8 cellular contexts compared by ENCODE assay signal in genomic region chr9:133355881-133356357, GRCh38. TPM values are rescaled to one million over a fixed set of nuclear protein-coding genes. Genes with fewer than 3 reads are reported as not detected.
DNase-seq lines count a peak whose midpoint lies in the region; ATAC-seq, FAIRE-seq and TF ChIP-seq lines count a peak whose summit lies in the region.

No MANE protein-coding gene starts in this region.

- peaks cover 18% of the 10 kb centered on the region for H3K36me3 Mint-ChIP-seq in neural crest cell (ENCODE audit: low read depth)

- BruUV-seq in PC-9 (replicated peaks; lab: Mats Ljungman, UMichigan) (no TSS peak), endothelial cell of umbilical vein (replicated peaks; lab: Mats Ljungman, UMichigan) (no TSS peak)

- H3K27me3 ChIP-seq in PC-9 (ENCODE audit: insufficient read depth, low read depth) (no peaks in the 10 kb centered on the region), endothelial cell of umbilical vein (ENCODE audit: control insufficient read depth in 2 of 2, insufficient read depth in 2 of 2, low read length in 2 of 2) (no peaks in the 10 kb centered on the region)

- intact Hi-C loops in PC-9 (cut with micrococcal nuclease; ENCODE audit: unreplicated experiment), result loop anchor here (2.0 to 5.0 kb wide), 3 partner anchors 19 to 131 kb away; no protein-coding TSS in a partner anchor
- intact Hi-C loops in endothelial cell of umbilical vein (cut with micrococcal nuclease), result loop anchor here (1.0 to 2.0 kb wide), 3 partner anchors 19 to 130 kb away; partner anchors contain the start of gene SLC2A6

- in situ Hi-C loops in GM13976 (cut with MboI; ENCODE audit: low sequenced_read_pairs, unreplicated experiment), result no loop called here

- DNase-seq in PC-9 (no peak), endothelial cell of umbilical vein (ENCODE audit: low read depth, low spot score) (peak; percentile 46), neural crest cell (ENCODE audit: low read depth, low spot score) (no peak), GM13976 (ENCODE audit: low spot score) (no peak)

- FAIRE-seq in endothelial cell of umbilical vein (lab: Jason Lieb, UNC), result peak; percentile 76

- no peaks in the 10 kb centered on the region for H3K9me3 Mint-ChIP-seq in neural crest cell

- H3K79me2 ChIP-seq in PC-9 (ENCODE audit: low read depth) (peaks cover 26% of the 10 kb centered on the region), endothelial cell of umbilical vein (ENCODE audit: control insufficient read depth, insufficient read depth, low read length) (no peaks in the 10 kb centered on the region)

- H3K4me3 ChIP-seq in GM08714 (ENCODE audit: low read length) (peak overlapping the region; percentile 82), HEK293 (ENCODE audit: low read depth, low read length) (peak overlapping the region; percentile 83), PC-9 (peak overlapping the region; percentile 88), endothelial cell of umbilical vein (replicated peaks in 1 of 3; ENCODE audit: insufficient read depth in 1 of 3, low read depth in 1 of 3, low read length in 3 of 3) (peak overlapping the region; percentile 62 to 78 (median 77))

- H3F3A ChIP-seq in PC-9 (ENCODE audit: insufficient read depth, low read depth), result peaks cover 50% of the 10 kb centered on the region

- peak overlapping the region; percentile 96 for H3K4me3 Mint-ChIP-seq in neural crest cell

- H3K4me2 ChIP-seq in PC-9 (peak overlapping the region; percentile 91), endothelial cell of umbilical vein (ENCODE audit: insufficient read depth, low read length) (peak overlapping the region; percentile 72)

- H3K4me1 Mint-ChIP-seq in neural crest cell, result peaks cover 21% of the 10 kb centered on the region

- H3K36me3 ChIP-seq in HEK293 (ENCODE audit: control insufficient read depth in 2 of 2, insufficient read depth in 1 of 2, low read length in 2 of 2) (peaks cover 11 to 76% of the 10 kb centered on the region in 2 experiments), PC-9 (ENCODE audit: low read depth) (peaks cover 15% of the 10 kb centered on the region), endothelial cell of umbilical vein (ENCODE audit: control insufficient read depth in 2 of 2, extremely low read depth in 1 of 2, insufficient read depth in 2 of 2, low read length in 2 of 2) (peaks cover 6 to 22% of the 10 kb centered on the region in 2 experiments)

- peak overlapping the region; percentile 78 for H3K9ac ChIP-seq in endothelial cell of umbilical vein (replicated peaks; ENCODE audit: extremely low read depth, insufficient read depth, low read length)

- H3K9me2 ChIP-seq in PC-9 (ENCODE audit: insufficient read depth), result no peaks in the 10 kb centered on the region

- dilution Hi-C loops in endothelial cell of umbilical vein (cut with MboI; ENCODE audit: extremely low pct_ligation_motif_present, low sequenced_read_pairs), result no loop called here

- peak overlapping the region; percentile 71 for H3K27ac Mint-ChIP-seq in neural crest cell (ENCODE audit: unreplicated experiment)

- ATAC-seq in GM21367 (IDR thresholded peaks at IDR 0.05; ENCODE audit: unreplicated experiment) (no peak), HG03571 (IDR thresholded peaks at IDR 0.05; ENCODE audit: unreplicated experiment) (no peak)

- H3K27ac ChIP-seq in HEK293 (ENCODE audit: extremely low read depth, low read depth, low read length) (peak overlapping the region; percentile 43; the same call in 1 of the 2 replicates), PC-9 (0 out of 2 replicates have a peak overlapping the region, but pooled peaks have one; percentile 16), endothelial cell of umbilical vein (ENCODE audit: insufficient read depth, low read depth, low read length) (peak overlapping the region; percentile 60)

- TF ChIP-seq POLR2A in endothelial cell of umbilical vein (IDR thresholded peaks at IDR 0.05; ENCODE audit: low read depth, low read length), result no peak

- H3K4me1 ChIP-seq in HEK293 (ENCODE audit: control insufficient read depth, insufficient read depth, low read length) (no peaks in the 10 kb centered on the region), PC-9 (replicated peaks; ENCODE audit: insufficient read depth) (peaks cover 16% of the 10 kb centered on the region), endothelial cell of umbilical vein (ENCODE audit: control insufficient read depth, extremely low read depth, insufficient read depth, low read length) (peaks cover 10% of the 10 kb centered on the region)

- no peaks in the 10 kb centered on the region for H3K9me1 ChIP-seq in endothelial cell of umbilical vein (replicated peaks; ENCODE audit: control insufficient read depth, extremely low read depth, insufficient read depth, low read length)

- POLR2A ChIA-PET in HEK293 (lab: Yijun Ruan, JAX) (interaction anchor here (0.8 to 6.6 kb wide), 10 partner anchors 7 to 326 kb away, joined by 4 to 89 read pairs (median 5); partner anchors contain the start of genes CACFD1, GTF3C5, MED22 and RPL7A), PC-9 (lab: Charles Lee; ENCODE audit: unreplicated experiment) (interaction anchor here (0.5 to 0.9 kb wide), 4 partner anchors 21 to 691 kb away, joined by 3 to 7 read pairs (median 5); no protein-coding TSS in a partner anchor), endothelial cell of umbilical vein (lab: Charles Lee) (interaction anchor here (1.0 to 1.5 kb wide), 2 partner anchors 8 to 9 kb away, joined by 3 to 10 read pairs; partner anchors contain the start of genes MED22 and RPL7A)

- H3K27me3 Mint-ChIP-seq in neural crest cell (ENCODE audit: low read depth), result peaks cover 8% of the 10 kb centered on the region

- H3K9me3 ChIP-seq in HEK293 (ENCODE audit: control insufficient read depth, insufficient read depth, low read depth, low read length) (no peaks in the 10 kb centered on the region), PC-9 (ENCODE audit: insufficient read depth, low read depth) (no peaks in the 10 kb centered on the region), endothelial cell of umbilical vein (replicated peaks; ENCODE audit: control insufficient read depth, insufficient read depth, low read length) (no peaks in the 10 kb centered on the region)

- no peak for TF ChIP-seq CTCF in HEK293 (tag by site-specific recombination; IDR thresholded peaks at IDR 0.05)
- TF ChIP-seq CTCF in PC-9 (conservative IDR thresholded peaks at IDR 0.05), result no peak
- TF ChIP-seq CTCF in endothelial cell of umbilical vein (IDR thresholded peaks at IDR 0.05; ENCODE audit: extremely low read depth in 1 of 2, insufficient read depth in 1 of 2, low read depth in 1 of 2, low read length in 2 of 2), result peak in 1 of 2 donors; percentile 9
- TF ChIP-seq CTCF in neural crest cell (conservative IDR thresholded peaks at IDR 0.05), result no peak
- no peak for TF ChIP-seq CTCF in GM13976 (IDR thresholded peaks at IDR 0.05; ENCODE audit: borderline replicate concordance, control extremely low read depth, extremely low read depth, insufficient read depth, missing control alignments)

- no peak overlapping the region for H2AFZ ChIP-seq in PC-9
- no peak overlapping the region for H2AFZ ChIP-seq in endothelial cell of umbilical vein (ENCODE audit: low read depth, low read length)

- CTCF ChIA-PET in HEK293 (lab: Yijun Ruan, JAX) (interaction anchor here (0.6 to 2.7 kb wide), 11 partner anchors 8 to 408 kb away, joined by 3 to 13 read pairs (median 3); partner anchors contain the start of gene SLC2A6), PC-9 (lab: Charles Lee) (interaction anchor here (1.2 kb wide), 1 partner anchor 129 kb away, joined by 3 read pairs; no protein-coding TSS in a partner anchor), endothelial cell of umbilical vein (lab: Charles Lee) (interaction anchor here (1.2 to 1.4 kb wide), 5 partner anchors 14 to 170 kb away, joined by 5 to 7 read pairs (median 5); no protein-coding TSS in a partner anchor)

- H4K20me1 ChIP-seq in PC-9 (ENCODE audit: insufficient read depth) (peaks cover 31% of the 10 kb centered on the region), endothelial cell of umbilical vein (replicated peaks; ENCODE audit: control insufficient read depth, extremely low read depth, insufficient read depth, low read length) (no peaks in the 10 kb centered on the region)

RNA-seq across cellular contexts. Expression of gene SURF1, which starts 0.4 kb away (rescaled TPM):
- total RNA-seq in PC-9 (2021), result 57.7 and 69.1 TPM in 2 replicates
- total RNA-seq in endothelial cell of umbilical vein, result 12.0 and 22.8 TPM in 2 replicates
- 26.6 and 27.1 TPM in 2 replicates for polyA plus RNA-seq in endothelial cell of umbilical vein
- 31.7 and 33.2 TPM in 2 replicates for polyA plus RNA-seq in endothelial cell of umbilical vein (2011; cell fraction: cytosol; rRNA removed)
- polyA plus RNA-seq in endothelial cell of umbilical vein (2011; cell fraction: nucleus; rRNA removed), result 28.7 and 35.7 TPM in 2 replicates
- 21.8 and 26.2 TPM in 2 replicates for polyA plus RNA-seq in endothelial cell of umbilical vein (2012)
- 9.0 and 15.0 TPM in 2 replicates for polyA minus RNA-seq in endothelial cell of umbilical vein
- polyA minus RNA-seq in endothelial cell of umbilical vein (2011; cell fraction: cytosol; rRNA and poly(A)+ RNA removed), result 17.5 TPM
- polyA minus RNA-seq in endothelial cell of umbilical vein (2011; cell fraction: nucleus; rRNA and poly(A)+ RNA removed), result 2.4 and 4.2 TPM in 2 replicates
- total RNA-seq in neural crest cell, result 32.0 and 32.1 TPM in 2 replicates

RNA-seq across cellular contexts. Expression of gene SURF2, which starts 0.4 kb away (rescaled TPM):
- 18.1 and 28.6 TPM in 2 replicates for total RNA-seq in PC-9 (2021)
- 9.3 and 10.6 TPM in 2 replicates for total RNA-seq in endothelial cell of umbilical vein
- polyA plus RNA-seq in endothelial cell of umbilical vein, result 14.2 and 16.9 TPM in 2 replicates
- polyA plus RNA-seq in endothelial cell of umbilical vein (2011; cell fraction: cytosol; rRNA removed), result 17.7 and 19.1 TPM in 2 replicates
- 6.0 and 7.1 TPM in 2 replicates for polyA plus RNA-seq in endothelial cell of umbilical vein (2011; cell fraction: nucleus; rRNA removed)
- 10.0 and 18.7 TPM in 2 replicates for polyA plus RNA-seq in endothelial cell of umbilical vein (2012)
- polyA minus RNA-seq in endothelial cell of umbilical vein, result 2.5 and 4.3 TPM in 2 replicates
- 44.1 TPM for polyA minus RNA-seq in endothelial cell of umbilical vein (2011; cell fraction: cytosol; rRNA and poly(A)+ RNA removed)
- 2.5 and 3.2 TPM in 2 replicates for polyA minus RNA-seq in endothelial cell of umbilical vein (2011; cell fraction: nucleus; rRNA and poly(A)+ RNA removed)
- 31.8 and 34.3 TPM in 2 replicates for total RNA-seq in neural crest cell

RNA-seq across cellular contexts. Expression of gene RPL7A, which starts 7.9 kb away (rescaled TPM):
- total RNA-seq in PC-9 (2021) (2,381 and 2,937 TPM in 2 replicates), endothelial cell of umbilical vein (2,043 and 2,112 TPM in 2 replicates), neural crest cell (2,746 and 2,748 TPM in 2 replicates)
- polyA plus RNA-seq in endothelial cell of umbilical vein, result 2,090 and 2,329 TPM in 2 replicates
- polyA plus RNA-seq in endothelial cell of umbilical vein (2011; cell fraction: cytosol; rRNA removed), result 4,289 and 4,302 TPM in 2 replicates
- 1,496 and 1,897 TPM in 2 replicates for polyA plus RNA-seq in endothelial cell of umbilical vein (2011; cell fraction: nucleus; rRNA removed)
- polyA plus RNA-seq in endothelial cell of umbilical vein (2012), result 2,563 and 3,428 TPM in 2 replicates
- polyA minus RNA-seq in endothelial cell of umbilical vein, result 1,837 and 1,880 TPM in 2 replicates
- 1,856 TPM for polyA minus RNA-seq in endothelial cell of umbilical vein (2011; cell fraction: cytosol; rRNA and poly(A)+ RNA removed)
- polyA minus RNA-seq in endothelial cell of umbilical vein (2011; cell fraction: nucleus; rRNA and poly(A)+ RNA removed), result 248 and 295 TPM in 2 replicates

RNA-seq across cellular contexts. Expression of gene MED22, which starts 8.0 kb away (rescaled TPM):
- total RNA-seq in PC-9 (2021) (38.2 and 38.7 TPM in 2 replicates), endothelial cell of umbilical vein (26.7 and 27.4 TPM in 2 replicates), neural crest cell (69.7 and 70.6 TPM in 2 replicates)
- polyA plus RNA-seq in endothelial cell of umbilical vein, result 25.7 and 29.5 TPM in 2 replicates
- 18.7 and 23.0 TPM in 2 replicates for polyA plus RNA-seq in endothelial cell of umbilical vein (2011; cell fraction: cytosol; rRNA removed)
- polyA plus RNA-seq in endothelial cell of umbilical vein (2011; cell fraction: nucleus; rRNA removed), result 32.0 and 36.5 TPM in 2 replicates
- 15.2 and 19.3 TPM in 2 replicates for polyA plus RNA-seq in endothelial cell of umbilical vein (2012)
- 38.5 and 40.4 TPM in 2 replicates for polyA minus RNA-seq in endothelial cell of umbilical vein
- 25.5 TPM for polyA minus RNA-seq in endothelial cell of umbilical vein (2011; cell fraction: cytosol; rRNA and poly(A)+ RNA removed)
- polyA minus RNA-seq in endothelial cell of umbilical vein (2011; cell fraction: nucleus; rRNA and poly(A)+ RNA removed), result 12.0 and 13.3 TPM in 2 replicates

RNA-seq across cellular contexts. Expression of gene SURF6, which starts 19.9 kb away (rescaled TPM):
- total RNA-seq in PC-9 (2021) (21.2 and 29.8 TPM in 2 replicates), endothelial cell of umbilical vein (16.0 and 16.4 TPM in 2 replicates), neural crest cell (22.4 and 23.9 TPM in 2 replicates)
- polyA plus RNA-seq in endothelial cell of umbilical vein, result 4.9 TPM in 2 replicates
- polyA plus RNA-seq in endothelial cell of umbilical vein (2011; cell fraction: cytosol; rRNA removed), result 4.6 and 8.5 TPM in 2 replicates
- polyA plus RNA-seq in endothelial cell of umbilical vein (2011; cell fraction: nucleus; rRNA removed), result 8.5 and 13.5 TPM in 2 replicates
- polyA plus RNA-seq in endothelial cell of umbilical vein (2012), result 8.6 and 14.2 TPM in 2 replicates
- 3.2 and 3.9 TPM in 2 replicates for polyA minus RNA-seq in endothelial cell of umbilical vein
- polyA minus RNA-seq in endothelial cell of umbilical vein (2011; cell fraction: cytosol; rRNA and poly(A)+ RNA removed), result 9.4 TPM
- polyA minus RNA-seq in endothelial cell of umbilical vein (2011; cell fraction: nucleus; rRNA and poly(A)+ RNA removed), result 2.0 and 3.8 TPM in 2 replicates
